ENCODE assay signal across 15 cellular contexts in genomic region chr22:46425011-46425410, GRCh38.
DNase-seq lines count a peak whose midpoint lies in the region; TF ChIP-seq lines count a peak whose summit lies in the region.
"Had no signal": no experiment of that assay in that cellular context is flagged by ENCODE, and none has a peak within 500 bp of the region (broad histone marks: within the 10 kb centered on the region; RNA-seq: fewer than 3 reads in every experiment).

No MANE protein-coding gene starts in this region.

- WGBS in mesenchymal stem cell, result 58% methylated on average over 2 of the region's 2 CpGs

- no peak overlapping the region for H2BK12ac ChIP-seq in mesenchymal stem cell (ENCODE audit: low read length in 2 of 2)

- H3K4ac ChIP-seq in mesenchymal stem cell (ENCODE audit: low read depth in 1 of 2, low read length in 2 of 2), result no peak overlapping the region

- H3K79me1 ChIP-seq in mesenchymal stem cell (replicated peaks; ENCODE audit: low read length, poor library complexity, severe bottlenecking), result peaks cover 6% of the 10 kb centered on the region

- H2BK15ac ChIP-seq in mesenchymal stem cell (ENCODE audit: low read depth, poor library complexity, severe bottlenecking), result no peak overlapping the region

- peaks cover 9 to 19% (median 14%) of the 10 kb centered on the region in 11 experiments; a peak in 21 of 22 replicates for H3K9me3 ChIP-seq in BLaER1 treated with 17β-estradiol and CSF1 and Interleukin-3, amounts not matched to agents 10 nM and 100 nM (replicated peaks in 1 of 11)
- peaks cover 5% of the 10 kb centered on the region for H3K9me3 ChIP-seq in mesenchymal stem cell (ENCODE audit: control insufficient read depth, low read length)

- H3K9me3 Mint-ChIP-seq in brain (peaks cover 0 to 23% (median 18%) of the 10 kb centered on the region in 5 experiments), endothelial cell (ENCODE audit: unreplicated experiment) (peaks cover 6% of the 10 kb centered on the region)
- H3K9me3 Mint-ChIP-seq: activated CD4-positive, alpha-beta memory T cell treated with anti-CD3 and anti-CD28 coated beads, Interleukin-2, amount 10 ng/mL, durations not matched to agents 7 days and 5 days; effector memory CD8-positive, alpha-beta T cell had no signal

- H3K4me2 ChIP-seq in BLaER1 treated with 17β-estradiol and CSF1 and Interleukin-3, amounts not matched to agents 10 nM and 100 nM, result peak overlapping the region in 7 of 11 experiments; percentile 1 to 24 (median 7); a peak in 4 of 22 replicates
- no peak overlapping the region for H3K4me2 ChIP-seq in mesenchymal stem cell (ENCODE audit: low read length, poor library complexity, severe bottlenecking)

- no peak for TF ChIP-seq CTCF in brain (conservative IDR thresholded peaks at IDR 0.05)
- no peak for TF ChIP-seq CTCF in endothelial cell (IDR thresholded peaks at IDR 0.05; ENCODE audit: unreplicated experiment)

- no peak overlapping the region for H3K27ac ChIP-seq in BLaER1 treated with 17β-estradiol and CSF1 and Interleukin-3, amounts not matched to agents 10 nM and 100 nM
- H3K27ac ChIP-seq in mesenchymal stem cell (ENCODE audit: low read length, poor library complexity, severe bottlenecking) (peak overlapping the region; percentile 89), substantia nigra (ENCODE audit: low read depth, low read length, poor library complexity, severe bottlenecking) (no peak overlapping the region)

- H3K36me3 ChIP-seq in BLaER1 treated with 17β-estradiol and CSF1 and Interleukin-3, amounts not matched to agents 10 nM and 100 nM, result peaks cover 0 to 7% (median 0%) of the 10 kb centered on the region in 11 experiments; a peak in 3 of 22 replicates
- peaks cover 0 to 51% of the 10 kb centered on the region in 2 experiments for H3K36me3 ChIP-seq in mesenchymal stem cell (ENCODE audit: control insufficient read depth in 1 of 2, insufficient read depth in 2 of 2, low read depth in 1 of 2, low read length in 2 of 2)

- H2BK5ac ChIP-seq in mesenchymal stem cell (ENCODE audit: low read depth, low read length, poor library complexity, severe bottlenecking), result no peak overlapping the region

- H3K27me3 Mint-ChIP-seq in brain (peaks cover 4% of the 10 kb centered on the region), endothelial cell (ENCODE audit: unreplicated experiment) (no peaks in the 10 kb centered on the region)
- H3K27me3 Mint-ChIP-seq: activated CD4-positive, alpha-beta memory T cell treated with anti-CD3 and anti-CD28 coated beads, Interleukin-2, amount 10 ng/mL, durations not matched to agents 7 days and 5 days; activated naive CD8-positive, alpha-beta T cell treated with anti-CD3 and anti-CD28 coated beads, Interleukin-2, amount 10 ng/mL, durations not matched to agents 7 days and 5 days; effector memory CD8-positive, alpha-beta T cell had no signal

- no peak overlapping the region for H3K9ac ChIP-seq in BLaER1 treated with 17β-estradiol and CSF1 and Interleukin-3, amounts not matched to agents 10 nM and 100 nM
- no peak overlapping the region for H3K9ac ChIP-seq in mesenchymal stem cell (ENCODE audit: low read length)

- H3K27ac Mint-ChIP-seq in brain, result peak overlapping the region in 3 of 5 experiments; percentile 7 to 74 (median 18)
- H3K27ac Mint-ChIP-seq in endothelial cell (ENCODE audit: unreplicated experiment), result no peak overlapping the region
- H3K27ac Mint-ChIP-seq: activated CD4-positive, alpha-beta memory T cell treated with anti-CD3 and anti-CD28 coated beads, Interleukin-2, amount 10 ng/mL, durations not matched to agents 7 days and 5 days; activated naive CD8-positive, alpha-beta T cell treated with anti-CD3 and anti-CD28 coated beads, Interleukin-2, amount 10 ng/mL, durations not matched to agents 7 days and 5 days; H9; mesothelial cell of epicardium had no signal

- peaks cover 6 to 61% (median 48%) of the 10 kb centered on the region in 10 experiments; a peak in 18 of 20 replicates for H3K4me1 ChIP-seq in BLaER1 treated with 17β-estradiol and CSF1 and Interleukin-3, amounts not matched to agents 10 nM and 100 nM
- peaks cover 17% of the 10 kb centered on the region for H3K4me1 ChIP-seq in mesenchymal stem cell (ENCODE audit: control insufficient read depth, insufficient read depth, low read depth, low read length)

- H3K4me3 Mint-ChIP-seq in brain (no peak overlapping the region), endothelial cell (ENCODE audit: unreplicated experiment) (no peak overlapping the region)
- H3K4me3 Mint-ChIP-seq: activated CD4-positive, alpha-beta memory T cell treated with anti-CD3 and anti-CD28 coated beads, Interleukin-2, amount 10 ng/mL, durations not matched to agents 7 days and 5 days; activated naive CD8-positive, alpha-beta T cell treated with anti-CD3 and anti-CD28 coated beads, Interleukin-2, amount 10 ng/mL, durations not matched to agents 7 days and 5 days; effector memory CD8-positive, alpha-beta T cell; H9; mesothelial cell of epicardium had no signal

- H3K27me3 ChIP-seq in BLaER1 treated with 17β-estradiol and CSF1 and Interleukin-3, amounts not matched to agents 10 nM and 100 nM, result peaks cover 0 to 19% (median 4%) of the 10 kb centered on the region in 11 experiments; a peak in 12 of 22 replicates
- peaks cover 0 to 23% of the 10 kb centered on the region in 2 experiments for H3K27me3 ChIP-seq in mesenchymal stem cell (ENCODE audit: control insufficient read depth in 1 of 2, insufficient read depth in 1 of 2, low read length in 2 of 2)

- H2BK120ac ChIP-seq in mesenchymal stem cell (ENCODE audit: low read depth, low read length), result no peak overlapping the region

- no peak overlapping the region for H2AK5ac ChIP-seq in mesenchymal stem cell (ENCODE audit: low read length, severe bottlenecking)

- peak; percentile 87 for DNase-seq in HS-5 (ENCODE audit: low read depth)
- peak; percentile 3 for DNase-seq in mesenchymal stem cell
- no peak for DNase-seq in endothelial cell (ENCODE audit: low spot score)
- DNase-seq in NCI-H510A (lab: John Stamatoyannopoulos, UW), result no peak
- no peak for DNase-seq in substantia nigra (lab: John Stamatoyannopoulos, UW)
- no peak for DNase-seq in NCI-H510A treated with DMSO at 0.1 percent for 48 hours (lab: John Stamatoyannopoulos, UW)
- DNase-seq: activated CD4-positive, alpha-beta memory T cell treated with anti-CD3 and anti-CD28 coated beads, Interleukin-2, amount 10 ng/mL, durations not matched to agents 7 days and 5 days; activated naive CD8-positive, alpha-beta T cell treated with anti-CD3 and anti-CD28 coated beads, Interleukin-2, amount 10 ng/mL, durations not matched to agents 7 days and 5 days; effector memory CD8-positive, alpha-beta T cell; H9; retina had no signal

- no peak overlapping the region for H4K8ac ChIP-seq in mesenchymal stem cell (ENCODE audit: low read length)

- no peaks in the 10 kb centered on the region for H3K4me1 Mint-ChIP-seq in brain
- H3K4me1 Mint-ChIP-seq in endothelial cell (ENCODE audit: unreplicated experiment), result no peaks in the 10 kb centered on the region
- H3K4me1 Mint-ChIP-seq: activated CD4-positive, alpha-beta memory T cell treated with anti-CD3 and anti-CD28 coated beads, Interleukin-2, amount 10 ng/mL, durations not matched to agents 7 days and 5 days; activated naive CD8-positive, alpha-beta T cell treated with anti-CD3 and anti-CD28 coated beads, Interleukin-2, amount 10 ng/mL, durations not matched to agents 7 days and 5 days; H9; mesothelial cell of epicardium had no signal

- H4K91ac ChIP-seq in mesenchymal stem cell (ENCODE audit: low read length), result no peak overlapping the region

- H4K20me1 ChIP-seq in BLaER1 treated with 17β-estradiol and CSF1 and Interleukin-3, amounts not matched to agents 10 nM and 100 nM, result no peaks in the 10 kb centered on the region; a peak in 1 of 22 replicates

- H2AFZ ChIP-seq in mesenchymal stem cell (ENCODE audit: low read depth, low read length), result no peak overlapping the region

- no peak overlapping the region for H3K18ac ChIP-seq in mesenchymal stem cell (ENCODE audit: low read depth in 1 of 2, low read length in 2 of 2)

- H3K36me3 Mint-ChIP-seq in brain (peaks cover 35% of the 10 kb centered on the region), endothelial cell (ENCODE audit: low read depth, unreplicated experiment) (no peaks in the 10 kb centered on the region)
- H3K36me3 Mint-ChIP-seq: activated naive CD8-positive, alpha-beta T cell treated with anti-CD3 and anti-CD28 coated beads, Interleukin-2, amount 10 ng/mL, durations not matched to agents 7 days and 5 days had no signal

- H3K4me3 ChIP-seq in BLaER1 treated with 17β-estradiol and CSF1 and Interleukin-3, amounts not matched to agents 10 nM and 100 nM, result no peak overlapping the region
- H3K4me3 ChIP-seq in mesenchymal stem cell (ENCODE audit: insufficient read depth in 1 of 2, low read depth in 1 of 2, low read length in 2 of 2), result no peak overlapping the region
- H3K4me3 ChIP-seq: K562 had no signal

- no peak overlapping the region for H3K23ac ChIP-seq in mesenchymal stem cell (ENCODE audit: low read length in 2 of 2)

- no peak overlapping the region for H3K14ac ChIP-seq in mesenchymal stem cell (ENCODE audit: low read length in 2 of 2)

Comparison
In these comparisons a context has a peak if more than half of its experiments do, and no peak if none do; other contexts are left out.
1. DNase-seq: peak in HS-5 (single experiment) and mesenchymal stem cell (single experiment); none in endothelial cell (single experiment), NCI-H510A (single experiment), substantia nigra (0 of 49) and NCI-H510A treated with DMSO at 0.1 percent for 48 hours (single experiment).